In the genomic region with DNA sequence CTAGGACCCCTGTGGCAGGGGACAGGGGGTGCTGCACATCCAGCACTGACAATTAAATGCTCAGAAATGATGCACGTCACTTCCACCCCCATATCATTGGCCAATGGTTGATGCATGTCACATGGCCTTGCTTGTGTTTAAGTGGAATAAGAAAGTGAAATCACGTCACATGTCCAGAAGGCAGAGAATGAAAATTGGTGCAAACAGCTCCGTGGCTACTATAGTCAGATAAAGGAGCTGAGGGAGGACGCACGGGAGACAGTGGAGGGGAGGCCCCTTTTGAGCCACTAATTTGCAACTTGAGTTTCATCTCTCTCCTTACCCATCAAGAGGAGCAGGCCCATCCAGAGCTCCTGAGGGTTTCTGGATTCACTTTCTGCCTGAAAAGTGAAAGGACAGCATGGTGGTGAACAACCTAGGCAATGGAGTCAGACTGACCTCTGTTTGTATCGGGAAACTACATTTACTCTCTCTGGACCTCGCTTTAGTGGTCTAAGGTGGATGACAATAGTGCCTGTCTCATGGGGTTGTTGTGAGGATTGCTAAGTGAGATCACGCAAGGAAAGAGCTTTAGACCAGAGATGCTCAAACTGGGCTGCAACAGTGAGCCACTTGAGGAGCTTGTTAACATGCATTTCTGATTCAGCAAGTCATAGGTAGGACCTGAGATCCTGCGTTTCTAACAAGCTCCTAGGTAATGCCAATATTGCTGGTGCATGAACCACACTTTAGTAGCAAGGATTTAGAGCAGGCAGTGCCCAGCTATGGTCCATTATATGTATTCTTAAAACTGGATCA, we compare ENCODE assay signal across 15 cellular contexts.
DNase-seq lines count a peak whose midpoint lies in the region; ATAC-seq, FAIRE-seq and TF ChIP-seq lines count a peak whose summit lies in the region.
"Had no signal": no experiment of that assay in that cellular context is flagged by ENCODE, and none has a peak within 500 bp of the region (broad histone marks: within the 10 kb centered on the region; RNA-seq: fewer than 3 reads in every experiment).

No MANE protein-coding gene starts in this region.

- peaks cover 22% of the 10 kb centered on the region for H3K27me3 Mint-ChIP-seq in activated CD8-positive, alpha-beta T cell treated with anti-CD3 and anti-CD28 coated beads for 36 hours
- peaks cover 16% of the 10 kb centered on the region for H3K27me3 Mint-ChIP-seq in activated CD8-positive, alpha-beta T cell treated with anti-CD3 and anti-CD28 coated beads, Interleukin-2, amount 10 ng/mL, durations not matched to agents 7 days and 5 days (ENCODE audit: low read depth)
- H3K27me3 Mint-ChIP-seq in activated naive CD8-positive, alpha-beta T cell treated with anti-CD3 and anti-CD28 coated beads, Interleukin-2, amount 50 U/mL, for 24 hours: peaks cover 32% of the 10 kb centered on the region

- POLR2A ChIA-PET in activated CD8-positive, alpha-beta T cell treated with anti-CD3 and anti-CD28 coated beads for 36 hours (lab: Charles Lee): interaction anchor here (0.7 kb wide), 1 partner anchor 13 kb away, joined by 3 read pairs; no protein-coding TSS in a partner anchor
- POLR2A ChIA-PET in activated CD8-positive, alpha-beta T cell treated with anti-CD3 and anti-CD28 coated beads, Interleukin-2, amount 10 ng/mL, durations not matched to agents 7 days and 5 days (lab: Charles Lee): no interaction called here

- peak; percentile 64 for ATAC-seq in activated CD8-positive, alpha-beta T cell treated with anti-CD3 and anti-CD28 coated beads for 36 hours
- no peak for ATAC-seq in activated CD8-positive, alpha-beta T cell treated with anti-CD3 and anti-CD28 coated beads, Interleukin-2, amount 10 ng/mL, durations not matched to agents 7 days and 5 days
- ATAC-seq in HG02678 (IDR thresholded peaks at IDR 0.05; ENCODE audit: unreplicated experiment) (peak; percentile 52), left colon (no peak)
- peak; percentile 76 for ATAC-seq in activated naive CD8-positive, alpha-beta T cell treated with anti-CD3 and anti-CD28 coated beads, Interleukin-2, amount 50 U/mL, for 24 hours
- ATAC-seq: A549 had no signal

- no peak for TF ChIP-seq CTCF in activated CD8-positive, alpha-beta T cell treated with anti-CD3 and anti-CD28 coated beads for 36 hours (IDR thresholded peaks at IDR 0.05)

- no peak overlapping the region for H3K27ac Mint-ChIP-seq in activated CD8-positive, alpha-beta T cell treated with anti-CD3 and anti-CD28 coated beads for 36 hours
- H3K27ac Mint-ChIP-seq in activated CD8-positive, alpha-beta T cell treated with anti-CD3 and anti-CD28 coated beads, Interleukin-2, amount 10 ng/mL, durations not matched to agents 7 days and 5 days: no peak overlapping the region
- H3K27ac Mint-ChIP-seq in activated naive CD8-positive, alpha-beta T cell treated with anti-CD3 and anti-CD28 coated beads, Interleukin-2, amount 50 U/mL, for 24 hours: no peak overlapping the region

- CTCF ChIA-PET in activated CD8-positive, alpha-beta T cell treated with anti-CD3 and anti-CD28 coated beads for 36 hours (lab: Charles Lee): interaction anchor here (0.7 to 1.7 kb wide), 2 partner anchors 205 to 276 kb away, joined by 3 read pairs; no protein-coding TSS in a partner anchor
- CTCF ChIA-PET in activated CD8-positive, alpha-beta T cell treated with anti-CD3 and anti-CD28 coated beads, Interleukin-2, amount 10 ng/mL, durations not matched to agents 7 days and 5 days (lab: Charles Lee): no interaction called here

- peaks cover 26% of the 10 kb centered on the region for H3K4me1 Mint-ChIP-seq in activated CD8-positive, alpha-beta T cell treated with anti-CD3 and anti-CD28 coated beads for 36 hours (ENCODE audit: low read depth)
- no peaks in the 10 kb centered on the region for H3K4me1 Mint-ChIP-seq in activated CD8-positive, alpha-beta T cell treated with anti-CD3 and anti-CD28 coated beads, Interleukin-2, amount 10 ng/mL, durations not matched to agents 7 days and 5 days (ENCODE audit: low read depth)
- H3K4me1 Mint-ChIP-seq in activated naive CD8-positive, alpha-beta T cell treated with anti-CD3 and anti-CD28 coated beads, Interleukin-2, amount 50 U/mL, for 24 hours: peaks cover 52% of the 10 kb centered on the region

- intact Hi-C loops in activated CD8-positive, alpha-beta T cell treated with anti-CD3 and anti-CD28 coated beads for 36 hours (cut with micrococcal nuclease): no loop called here
- intact Hi-C loops in left colon (cut with DNase I, micrococcal nuclease): no loop called here

- no peak overlapping the region for H3K4me3 Mint-ChIP-seq in activated CD8-positive, alpha-beta T cell treated with anti-CD3 and anti-CD28 coated beads for 36 hours
- no peak overlapping the region for H3K4me3 Mint-ChIP-seq in activated CD8-positive, alpha-beta T cell treated with anti-CD3 and anti-CD28 coated beads, Interleukin-2, amount 10 ng/mL, durations not matched to agents 7 days and 5 days
- H3K4me3 Mint-ChIP-seq in activated naive CD8-positive, alpha-beta T cell treated with anti-CD3 and anti-CD28 coated beads, Interleukin-2, amount 50 U/mL, for 24 hours: no peak overlapping the region

- FAIRE-seq in urothelium cell line (lab: Jason Lieb, UNC): peak; percentile 37
- FAIRE-seq: A549 had no signal

- H3K36me3 Mint-ChIP-seq in activated CD8-positive, alpha-beta T cell treated with anti-CD3 and anti-CD28 coated beads for 36 hours (ENCODE audit: low read depth): no peaks in the 10 kb centered on the region
- H3K36me3 Mint-ChIP-seq in activated CD8-positive, alpha-beta T cell treated with anti-CD3 and anti-CD28 coated beads, Interleukin-2, amount 10 ng/mL, durations not matched to agents 7 days and 5 days (ENCODE audit: low read depth): no peaks in the 10 kb centered on the region
- peaks cover 4% of the 10 kb centered on the region for H3K36me3 Mint-ChIP-seq in activated naive CD8-positive, alpha-beta T cell treated with anti-CD3 and anti-CD28 coated beads, Interleukin-2, amount 50 U/mL, for 24 hours (ENCODE audit: low read depth)

- peaks cover 2% of the 10 kb centered on the region for H3K9me3 Mint-ChIP-seq in activated CD8-positive, alpha-beta T cell treated with anti-CD3 and anti-CD28 coated beads for 36 hours
- no peaks in the 10 kb centered on the region for H3K9me3 Mint-ChIP-seq in activated CD8-positive, alpha-beta T cell treated with anti-CD3 and anti-CD28 coated beads, Interleukin-2, amount 10 ng/mL, durations not matched to agents 7 days and 5 days (ENCODE audit: insufficient read depth)
- H3K9me3 Mint-ChIP-seq in activated naive CD8-positive, alpha-beta T cell treated with anti-CD3 and anti-CD28 coated beads, Interleukin-2, amount 50 U/mL, for 24 hours: peaks cover 5% of the 10 kb centered on the region

- DNase-seq in activated CD8-positive, alpha-beta T cell treated with anti-CD3 and anti-CD28 coated beads for 36 hours: peak; percentile 42
- DNase-seq in activated CD8-positive, alpha-beta T cell treated with anti-CD3 and anti-CD28 coated beads, Interleukin-2, amount 10 ng/mL, durations not matched to agents 7 days and 5 days: no peak
- DNase-seq in activated naive CD8-positive, alpha-beta T cell treated with anti-CD3 and anti-CD28 coated beads, Interleukin-2, amount 50 U/mL, for 24 hours: peak; percentile 18
- no peak for DNase-seq in urothelium cell line (ENCODE audit: low spot score)
- no peak for DNase-seq in NCI-H128 (lab: John Stamatoyannopoulos, UW; ENCODE audit: unreplicated experiment)
- no peak for DNase-seq in left colon
- DNase-seq in NCI-H1694 treated with DMSO at 0.1 percent for 48 hours (lab: John Stamatoyannopoulos, UW): no peak
- DNase-seq: activated T-cell treated with anti-CD3 and anti-CD28 coated beads, Interleukin-2, amount 50 U/mL, for 1 hour; anterior cingulate cortex; COR-L47; GF-D8; GOT3; SK-N-SH had no signal

Comparison
In these comparisons a context has a peak if more than half of its experiments do, and no peak if none do; other contexts are left out.
1. ATAC-seq: peak in activated CD8-positive, alpha-beta T cell treated with anti-CD3 and anti-CD28 coated beads for 36 hours (single experiment), HG02678 (single experiment) and activated naive CD8-positive, alpha-beta T cell treated with anti-CD3 and anti-CD28 coated beads, Interleukin-2, amount 50 U/mL, for 24 hours (single experiment); none in activated CD8-positive, alpha-beta T cell treated with anti-CD3 and anti-CD28 coated beads, Interleukin-2, amount 10 ng/mL, durations not matched to agents 7 days and 5 days (single experiment) and left colon (single experiment).
2. DNase-seq: peak in activated CD8-positive, alpha-beta T cell treated with anti-CD3 and anti-CD28 coated beads for 36 hours (single experiment) and activated naive CD8-positive, alpha-beta T cell treated with anti-CD3 and anti-CD28 coated beads, Interleukin-2, amount 50 U/mL, for 24 hours (single experiment); none in activated CD8-positive, alpha-beta T cell treated with anti-CD3 and anti-CD28 coated beads, Interleukin-2, amount 10 ng/mL, durations not matched to agents 7 days and 5 days (single experiment), urothelium cell line (single experiment), NCI-H128 (single experiment), left colon (0 of 2) and NCI-H1694 treated with DMSO at 0.1 percent for 48 hours (single experiment).